1 cellular context compared by ENCODE assay signal in the genomic region with DNA sequence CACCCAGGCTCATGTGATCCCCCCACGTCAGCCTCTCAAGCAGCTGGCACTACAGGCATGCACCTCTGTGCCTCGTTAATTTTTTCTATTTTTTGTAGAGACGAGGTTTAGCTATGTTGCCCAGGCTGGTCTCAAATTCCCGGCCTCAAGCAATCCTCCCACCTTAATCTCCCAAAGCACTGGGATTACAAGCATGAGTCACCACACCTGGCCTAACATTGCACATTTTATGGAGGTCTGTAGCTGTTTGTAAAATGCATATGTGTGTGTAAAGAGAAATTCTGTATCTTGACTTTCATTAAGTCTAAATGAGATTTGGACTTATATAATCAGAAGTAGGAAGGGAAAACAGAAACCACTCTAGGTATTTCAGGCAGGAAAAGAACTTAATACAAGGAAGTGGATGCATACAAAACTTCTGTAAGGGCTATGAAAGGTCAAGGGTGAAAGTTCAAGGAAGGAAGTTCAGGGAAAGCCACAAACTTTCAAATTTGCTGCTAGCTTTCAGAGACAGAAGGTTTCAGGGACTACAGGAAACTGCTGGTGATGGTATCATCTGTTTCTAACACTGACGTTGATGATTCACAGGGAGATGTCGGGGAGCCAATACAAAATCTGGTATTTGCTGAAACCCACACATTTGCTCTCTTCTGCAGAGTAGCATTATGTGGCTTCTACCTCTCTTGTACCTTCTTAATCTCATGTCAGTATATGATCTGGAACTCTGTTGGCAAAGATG.
TF ChIP-seq lines count a peak whose summit lies in the region.

No MANE protein-coding gene starts in this region.

TF ChIP-seq in GM12878, 131 proteins besides CTCF, POLR2A, EP300 and RAD21 (continued from another document):
- no peak for TF ChIP-seq NFXL1 (IDR thresholded peaks at IDR 0.05; ENCODE audit: borderline replicate concordance)
- TF ChIP-seq EED (IDR thresholded peaks at IDR 0.05; ENCODE audit: low read depth), result peak; percentile 47; the same call in 1 of the 2 replicates
- peak; percentile 77; the same call in 1 of the 2 replicates for TF ChIP-seq MTA3 (IDR thresholded peaks at IDR 0.05; ENCODE audit: borderline replicate concordance, low read length)
